ENCODE assay signal across 17 cellular contexts in the genomic region with DNA sequence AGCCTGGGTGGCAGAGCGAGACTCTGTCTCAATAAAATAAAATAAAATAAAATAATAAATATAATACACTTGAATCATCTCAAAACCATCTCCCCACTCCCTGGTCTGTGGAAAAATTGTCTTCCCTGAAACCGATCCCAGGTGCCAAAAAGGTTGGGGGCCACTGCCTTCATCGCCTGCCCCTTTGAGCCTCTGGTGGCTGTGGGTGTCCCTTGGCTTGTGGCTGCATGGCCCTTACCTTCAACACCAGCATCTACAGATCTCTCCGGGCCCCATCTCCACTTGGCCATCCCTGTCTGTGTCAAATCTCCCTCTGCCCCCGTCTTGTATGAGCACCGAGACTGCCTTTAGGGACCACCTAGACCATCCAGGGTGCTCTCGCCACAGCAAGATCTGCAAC.
DNase-seq lines count a peak whose midpoint lies in the region; ATAC-seq, FAIRE-seq and TF ChIP-seq lines count a peak whose summit lies in the region.
"Had no signal": no experiment of that assay in that cellular context is flagged by ENCODE, and none has a peak within 500 bp of the region (broad histone marks: within the 10 kb centered on the region; RNA-seq: fewer than 3 reads in every experiment).

No MANE protein-coding gene starts in this region.

- DNase-seq in D341Med (ENCODE audit: low spot score) = peak; percentile 35
- peak in 1 of 3 donors; percentile 46 for DNase-seq in Peyer's patch
- peak; percentile 63 for DNase-seq in kidney
- DNase-seq in inferior parietal cortex (ENCODE audit: extremely low spot score) = no peak
- DNase-seq in T-cell = no peak
- DNase-seq in T-helper 2 cell = no peak
- DNase-seq: midbrain; NCI-H2081; NCI-H510A treated with DMSO at 0.1 percent for 48 hours; occipital lobe; stimulated activated CD4-positive, alpha-beta T cell treated with anti-CD3 and anti-CD28 coated beads, Interleukin-4, amount 100 ng/mL, for 4 hours had no signal

- H3K27me3 ChIP-seq in Peyer's patch = no peaks in the 10 kb centered on the region
- H3K27me3 ChIP-seq in skeletal muscle tissue (ENCODE audit: control insufficient read depth in 3 of 3, insufficient read depth in 3 of 3, low read length in 3 of 3) = no peaks in the 10 kb centered on the region

- H3K4me3 Mint-ChIP-seq in T-cell = no peak overlapping the region
- H3K4me3 Mint-ChIP-seq: activated T-helper 17 cell treated with anti-CD3 and anti-CD28 coated beads, Interleukin-2, amount 50 U/mL, for 72 hours had no signal

- intact Hi-C loops in kidney (cut with DNase I) = no loop called here

- H3K4me3 ChIP-seq in Peyer's patch (no peak overlapping the region), kidney (ENCODE audit: low read length in 2 of 2) (no peak overlapping the region), skeletal muscle tissue (ENCODE audit: low read length in 3 of 3) (no peak overlapping the region)

- no peaks in the 10 kb centered on the region for H3K9me3 ChIP-seq in Peyer's patch
- H3K9me3 ChIP-seq in kidney (ENCODE audit: control insufficient read depth in 1 of 2, low read length in 2 of 2) = no peaks in the 10 kb centered on the region
- no peaks in the 10 kb centered on the region for H3K9me3 ChIP-seq in skeletal muscle tissue (ENCODE audit: control insufficient read depth in 3 of 3, low read length in 3 of 3)

- H3K36me3 ChIP-seq in Peyer's patch = no peaks in the 10 kb centered on the region
- H3K36me3 ChIP-seq in kidney (ENCODE audit: control insufficient read depth in 1 of 2, insufficient read depth in 2 of 2, low read length in 2 of 2) = no peaks in the 10 kb centered on the region
- no peaks in the 10 kb centered on the region for H3K36me3 ChIP-seq in skeletal muscle tissue (ENCODE audit: control insufficient read depth in 3 of 3, insufficient read depth in 3 of 3, low read length in 3 of 3)

- H3K9me3 Mint-ChIP-seq in T-cell = no peaks in the 10 kb centered on the region
- H3K9me3 Mint-ChIP-seq: activated T-helper 17 cell treated with anti-CD3 and anti-CD28 coated beads, Interleukin-2, amount 50 U/mL, for 72 hours had no signal

- no peak for TF ChIP-seq POLR2A in Peyer's patch (IDR thresholded peaks at IDR 0.05)

- peaks cover 0 to 60% (median 25%) of the 10 kb centered on the region in 4 donors for H3K4me1 ChIP-seq in Peyer's patch
- H3K4me1 ChIP-seq in kidney (ENCODE audit: control insufficient read depth in 1 of 2, insufficient read depth in 1 of 2, low read depth in 1 of 2, low read length in 2 of 2) = peaks cover 29 to 40% of the 10 kb centered on the region in 2 donors
- peaks cover 45 to 59% (median 50%) of the 10 kb centered on the region in 3 donors for H3K4me1 ChIP-seq in skeletal muscle tissue (ENCODE audit: control insufficient read depth in 3 of 3, insufficient read depth in 3 of 3, low read length in 3 of 3)

- H3K36me3 Mint-ChIP-seq in T-cell = no peaks in the 10 kb centered on the region

- no peak for ATAC-seq in T-cell (replicated peaks in 1 of 4)
- no peak for ATAC-seq in GM18520 (IDR thresholded peaks at IDR 0.05; ENCODE audit: unreplicated experiment)
- ATAC-seq: activated T-helper 17 cell treated with anti-CD3 and anti-CD28 coated beads, Interleukin-2, amount 50 U/mL, for 72 hours had no signal

- TF ChIP-seq CTCF in Peyer's patch (IDR thresholded peaks at IDR 0.05) = no peak
- no peak for TF ChIP-seq CTCF in kidney (IDR thresholded peaks at IDR 0.05; ENCODE audit: borderline replicate concordance, extremely low read depth, insufficient read depth)

- FAIRE-seq in kidney (lab: Jason Lieb, UNC) = no peak
- FAIRE-seq: GM18507, islet of Langerhans had no signal

- peaks cover 9 to 29% (median 19%) of the 10 kb centered on the region in 3 donors for H3K4me1 Mint-ChIP-seq in T-cell

- CTCF ChIA-PET in T-cell (lab: Charles Lee) = no interaction called here

- POLR2A ChIA-PET in T-cell (lab: Charles Lee) = no interaction called here

- H3K9ac ChIP-seq in kidney (ENCODE audit: low read length in 2 of 2) (no peak overlapping the region), skeletal muscle tissue (ENCODE audit: low read depth in 1 of 3, low read length in 3 of 3) (no peak overlapping the region)

- H3K27ac Mint-ChIP-seq in T-cell = no peak overlapping the region

- no peaks in the 10 kb centered on the region for H3K27me3 Mint-ChIP-seq in T-cell
- H3K27me3 Mint-ChIP-seq: activated T-helper 17 cell treated with anti-CD3 and anti-CD28 coated beads, Interleukin-2, amount 50 U/mL, for 72 hours had no signal

- H3K27ac ChIP-seq in Peyer's patch (peak overlapping the region in 3 of 4 donors; percentile 80 to 97 (median 85)), kidney (ENCODE audit: low read depth in 2 of 2, low read length in 2 of 2) (no peak overlapping the region), skeletal muscle tissue (ENCODE audit: low read depth, low read length) (peak overlapping the region; percentile 92)
- H3K27ac ChIP-seq: VCaP had no signal

Comparison
In these comparisons a context has a peak if more than half of its experiments do, and no peak if none do; other contexts are left out.
1. DNase-seq: peak in D341Med (single experiment) and kidney (single experiment); none in inferior parietal cortex (single experiment), T-cell (0 of 34) and T-helper 2 cell (0 of 5).
2. H3K27ac ChIP-seq: peak in Peyer's patch (3 of 4) and skeletal muscle tissue (single experiment); none in kidney (0 of 2).